1 cellular context compared by ENCODE assay signal in genomic region chr10:89651205-89651915, GRCh38.
TF ChIP-seq lines count a peak whose summit lies in the region.

No MANE protein-coding gene starts in this region.

TF ChIP-seq in K562, 482 proteins besides CTCF, POLR2A, EP300 and RAD21 (continued from another document):
- TF ChIP-seq CEBPG (CRISPR knock-in tag; IDR thresholded peaks at IDR 0.05) (no peak), CEBPG (tag; conservative IDR thresholded peaks at IDR 0.05 in 1 of 2, IDR thresholded peaks at IDR 0.05 in 1 of 2) (no peak), ZBTB17 (CRISPR knock-in tag; IDR thresholded peaks at IDR 0.05) (no peak), GTF2F1 (IDR thresholded peaks at IDR 0.05; ENCODE audit: low read depth, low read length) (no peak), ZNF121 (CRISPR knock-in tag; conservative IDR thresholded peaks at IDR 0.05) (no peak), RBM25 (IDR thresholded peaks at IDR 0.05; ENCODE audit: low read depth, low read length, severe bottlenecking) (no peak), ATF7 (IDR thresholded peaks at IDR 0.05) (0 out of 2 replicates have a peak, but pooled peaks have one; percentile 9), HSF4 (CRISPR knock-in tag; IDR thresholded peaks at IDR 0.05; ENCODE audit: borderline replicate concordance) (no peak)
